ENCODE assay signal across 16 cellular contexts in genomic region chr16:354286-354881, GRCh38. TPM values are rescaled to one million over a fixed set of nuclear protein-coding genes. Genes with fewer than 3 reads are reported as not detected.
DNase-seq lines count a peak whose midpoint lies in the region; ATAC-seq and TF ChIP-seq lines count a peak whose summit lies in the region.
"Had no signal": no experiment of that assay in that cellular context is flagged by ENCODE, and none has a peak within 500 bp of the region (broad histone marks: within the 10 kb centered on the region; RNA-seq: fewer than 3 reads in every experiment).

No MANE protein-coding gene starts in this region.

- in situ Hi-C loops in GM13977 (cut with MboI; ENCODE audit: low pct_unique_long_range_greater_than_20kb, low sequenced_read_pairs, unreplicated experiment): no loop called here

- no peak for ATAC-seq in right cardiac atrium
- no peak for ATAC-seq in activated naive CD8-positive, alpha-beta T cell treated with anti-CD3 and anti-CD28 coated beads, Interleukin-2, amount 10 ng/mL, durations not matched to agents 7 days and 5 days (ENCODE audit: low read depth)

- no peaks in the 10 kb centered on the region for H3K4me1 ChIP-seq in right cardiac atrium (ENCODE audit: control insufficient read depth, insufficient read depth, low read length)
- H3K4me1 ChIP-seq in mononuclear cell (ENCODE audit: insufficient read depth, low read length): peaks cover 52% of the 10 kb centered on the region
- no peaks in the 10 kb centered on the region for H3K4me1 ChIP-seq in urinary bladder (ENCODE audit: insufficient read depth)

- no peaks in the 10 kb centered on the region for H3K9me3 ChIP-seq in right cardiac atrium (ENCODE audit: control insufficient read depth, low read length)
- no peaks in the 10 kb centered on the region for H3K9me3 ChIP-seq in mononuclear cell (ENCODE audit: low read depth, low read length)
- H3K9me3 ChIP-seq: lower lobe of right lung, SK-N-SH had no signal

- no peaks in the 10 kb centered on the region for H3K9me3 Mint-ChIP-seq in activated naive CD8-positive, alpha-beta T cell treated with anti-CD3 and anti-CD28 coated beads, Interleukin-2, amount 10 ng/mL, durations not matched to agents 7 days and 5 days

- H3K27ac Mint-ChIP-seq in activated naive CD8-positive, alpha-beta T cell treated with anti-CD3 and anti-CD28 coated beads, Interleukin-2, amount 10 ng/mL, durations not matched to agents 7 days and 5 days: peak overlapping the region; percentile 74

- WGBS in right cardiac atrium: 91% methylated on average over 12 of the region's 12 CpGs
- WGBS in urinary bladder: 90% methylated on average over 12 of the region's 12 CpGs

- peak overlapping the region; percentile 65 for H3K4me3 Mint-ChIP-seq in activated naive CD8-positive, alpha-beta T cell treated with anti-CD3 and anti-CD28 coated beads, Interleukin-2, amount 10 ng/mL, durations not matched to agents 7 days and 5 days

- TF ChIP-seq CTCF in GM13977 (IDR thresholded peaks at IDR 0.05; ENCODE audit: extremely low read depth, insufficient read depth, missing control alignments): no peak

- H3K27me3 Mint-ChIP-seq in activated naive CD8-positive, alpha-beta T cell treated with anti-CD3 and anti-CD28 coated beads, Interleukin-2, amount 10 ng/mL, durations not matched to agents 7 days and 5 days: no peaks in the 10 kb centered on the region

- intact Hi-C loops in right cardiac atrium (cut with DNase I): loop anchor here in 2 of 4 donors (5.0 to 10.0 kb wide), 3 partner anchors 117 to 247 kb away; partner anchors contain the start of gene FAM234A (in 1 of the 2)
- intact Hi-C loops in cardiac septum (cut with DNase I): no loop called here

- POLR2A ChIA-PET in activated naive CD8-positive, alpha-beta T cell treated with anti-CD3 and anti-CD28 coated beads, Interleukin-2, amount 10 ng/mL, durations not matched to agents 7 days and 5 days (lab: Charles Lee): interaction anchor here (0.5 to 1.6 kb wide), 3 partner anchors 11 to 16 kb away, joined by 3 to 5 read pairs (median 5); partner anchors contain the start of gene MRPL28

- peaks cover 16% of the 10 kb centered on the region for H3K4me1 Mint-ChIP-seq in activated naive CD8-positive, alpha-beta T cell treated with anti-CD3 and anti-CD28 coated beads, Interleukin-2, amount 10 ng/mL, durations not matched to agents 7 days and 5 days

- H3K4me3 ChIP-seq in right cardiac atrium (ENCODE audit: low read length) (no peak overlapping the region), mononuclear cell (ENCODE audit: low read length) (peak overlapping the region; percentile 24), urinary bladder (ENCODE audit: low read depth, low read length) (no peak overlapping the region)
- H3K4me3 ChIP-seq: lower lobe of right lung had no signal

- no peak overlapping the region for H3K27ac ChIP-seq in right cardiac atrium (ENCODE audit: low read length)
- H3K27ac ChIP-seq in urinary bladder (ENCODE audit: low read depth): peak overlapping the region; percentile 13

- H3K36me3 ChIP-seq in urinary bladder (ENCODE audit: insufficient read depth): no peaks in the 10 kb centered on the region
- H3K36me3 ChIP-seq: lower lobe of right lung had no signal

- peaks cover 6% of the 10 kb centered on the region for H3K36me3 Mint-ChIP-seq in activated naive CD8-positive, alpha-beta T cell treated with anti-CD3 and anti-CD28 coated beads, Interleukin-2, amount 10 ng/mL, durations not matched to agents 7 days and 5 days

- H3K27me3 ChIP-seq in right cardiac atrium (ENCODE audit: control insufficient read depth, insufficient read depth) (no peaks in the 10 kb centered on the region), mononuclear cell (ENCODE audit: insufficient read depth, low read length) (no peaks in the 10 kb centered on the region)

- DNase-seq in right cardiac atrium (peak in 2 of 3 donors; percentile 62 to 68), cardiac septum (ENCODE audit: low spot score) (no peak), NK-92 (lab: John Stamatoyannopoulos, UW; ENCODE audit: unreplicated experiment) (no peak), GM13977 (ENCODE audit: low spot score) (no peak), NCI-H146 treated with DMSO at 0.1 percent for 48 hours (lab: John Stamatoyannopoulos, UW; ENCODE audit: unreplicated experiment) (no peak)
- peak; percentile 51 for DNase-seq in activated naive CD8-positive, alpha-beta T cell treated with anti-CD3 and anti-CD28 coated beads, Interleukin-2, amount 10 ng/mL, durations not matched to agents 7 days and 5 days
- DNase-seq: cerebellar nuclear complex; EL; erythroblast; hypothalamus; NCI-H2081 treated with DMSO at 0.1 percent for 48 hours; SK-N-SH; stimulated activated CD8-positive, alpha-beta memory T cell treated with anti-CD3 and anti-CD28 coated beads, Interleukin-4, amount 100 ng/mL, for 48 hours had no signal

RNA-seq across cellular contexts. Expression of gene AXIN1, which starts 1.9 kb away (rescaled TPM):
- total RNA-seq in right cardiac atrium (10 to 100 TPM in 3 of 4 donors, 1 to 10 TPM in 1; 8.4 to 12.2 (median 10.6) TPM), cardiac septum (13.5 TPM), mononuclear cell (35.8 TPM), urinary bladder (9.9 TPM)
- polyA plus RNA-seq in right cardiac atrium (10.2 TPM), urinary bladder (25.0 TPM)
- 10 to 100 TPM; 30.9 to 32.5 TPM for total RNA-seq in activated naive CD8-positive, alpha-beta T cell treated with anti-CD3 and anti-CD28 coated beads, Interleukin-2, amount 10 ng/mL, durations not matched to agents 7 days and 5 days

RNA-seq across cellular contexts. Expression of gene MRPL28, which starts 16.0 kb away (rescaled TPM):
- total RNA-seq in right cardiac atrium (10 to 100 TPM; 63.9 to 74.9 (median 69.3) TPM), cardiac septum (60.1 TPM), mononuclear cell (19.9 TPM), urinary bladder (20.3 TPM)
- polyA plus RNA-seq in right cardiac atrium (130 TPM), urinary bladder (81.1 TPM)
- 10 to 100 TPM; 64.4 to 67.5 TPM for total RNA-seq in activated naive CD8-positive, alpha-beta T cell treated with anti-CD3 and anti-CD28 coated beads, Interleukin-2, amount 10 ng/mL, durations not matched to agents 7 days and 5 days

RNA-seq across cellular contexts. Expression of gene PGAP6, which starts 27.4 kb away (rescaled TPM):
- total RNA-seq in right cardiac atrium (10 to 100 TPM; 28.0 to 39.5 (median 34.8) TPM), cardiac septum (42.8 TPM), mononuclear cell (24.8 TPM), urinary bladder (15.9 TPM)
- polyA plus RNA-seq in right cardiac atrium (33.2 TPM), urinary bladder (53.8 TPM)
- 10 to 100 TPM; 58.9 to 59.0 TPM for total RNA-seq in activated naive CD8-positive, alpha-beta T cell treated with anti-CD3 and anti-CD28 coated beads, Interleukin-2, amount 10 ng/mL, durations not matched to agents 7 days and 5 days

RNA-seq across cellular contexts. Expression of gene NME4, which starts 42.6 kb away (rescaled TPM):
- 10 to 100 TPM; 49.7 to 86.4 (median 66.0) TPM for total RNA-seq in right cardiac atrium
- polyA plus RNA-seq in right cardiac atrium: 73.1 TPM
- 65.0 TPM for total RNA-seq in cardiac septum
- 1 to 10 TPM; 8.2 to 8.8 TPM for total RNA-seq in activated naive CD8-positive, alpha-beta T cell treated with anti-CD3 and anti-CD28 coated beads, Interleukin-2, amount 10 ng/mL, durations not matched to agents 7 days and 5 days
- 15.0 TPM for total RNA-seq in mononuclear cell
- total RNA-seq in urinary bladder: 29.0 TPM
- polyA plus RNA-seq in urinary bladder: 246 TPM

RNA-seq across cellular contexts. Expression of gene DECR2, which starts 47.3 kb away (rescaled TPM):
- total RNA-seq in right cardiac atrium (10 to 100 TPM in 3 of 4 donors, 1 to 10 TPM in 1; 8.6 to 14.6 (median 13.3) TPM), cardiac septum (11.6 TPM), mononuclear cell (2.9 TPM), urinary bladder (5.3 TPM)
- polyA plus RNA-seq in right cardiac atrium (14.3 TPM), urinary bladder (20.6 TPM)
- total RNA-seq in activated naive CD8-positive, alpha-beta T cell treated with anti-CD3 and anti-CD28 coated beads, Interleukin-2, amount 10 ng/mL, durations not matched to agents 7 days and 5 days: 1 to 10 TPM; 5.6 to 7.9 TPM

Comparison
In these comparisons a context has a peak if more than half of its experiments do, and no peak if none do; other contexts are left out.
1. DNase-seq: peak in right cardiac atrium (2 of 3) and activated naive CD8-positive, alpha-beta T cell treated with anti-CD3 and anti-CD28 coated beads, Interleukin-2, amount 10 ng/mL, durations not matched to agents 7 days and 5 days (single experiment); none in cardiac septum (single experiment), NK-92 (single experiment), GM13977 (single experiment) and NCI-H146 treated with DMSO at 0.1 percent for 48 hours (single experiment).